Comparison of ENCODE assay signal across 24 cellular contexts in genomic region chr7:159056722-159057121, GRCh38.
"Had no signal": no experiment of that assay in that cellular context is flagged by ENCODE, and none has a peak within 500 bp of the region (broad histone marks: within the 10 kb centered on the region; RNA-seq: fewer than 3 reads in every experiment).

No MANE protein-coding gene starts in this region.

- H3K4me2 ChIP-seq: smooth muscle cell had no signal

- H3K4me3 Mint-ChIP-seq: activated CD4-positive, alpha-beta T cell treated with anti-CD3 and anti-CD28 coated beads, Interleukin-2, amount 10 ng/mL, durations not matched to agents 7 days and 5 days; activated CD8-positive, alpha-beta T cell treated with anti-CD3 and anti-CD28 coated beads, Interleukin-2, amount 10 ng/mL, durations not matched to agents 7 days and 5 days; activated T-cell treated with anti-CD3 and anti-CD28 coated beads, Interleukin-2, amount 50 U/mL, for 4 hours; central memory CD8-positive, alpha-beta T cell; neural crest cell; stimulated activated memory B cell treated with anti-CD40 and anti-IgM and Interleukin-4, amounts not matched to agents 10 μg/mL and 1 μg/mL and 100 μg/mL, for 72 hours had no signal

- H3K4me1 ChIP-seq: ascending aorta, psoas muscle, upper lobe of right lung had no signal

- H3K27me3 Mint-ChIP-seq: central memory CD8-positive, alpha-beta T cell; naive B cell; stimulated activated memory B cell treated with anti-CD40 and anti-IgM and Interleukin-4, amounts not matched to agents 10 μg/mL and 1 μg/mL and 100 μg/mL, for 72 hours had no signal

- FAIRE-seq: frontal cortex, keratinocyte had no signal

- H3K36me3 Mint-ChIP-seq: naive B cell; stimulated activated memory B cell treated with anti-CD40 and anti-IgM and Interleukin-4, amounts not matched to agents 10 μg/mL and 1 μg/mL and 100 μg/mL, for 72 hours had no signal

- H3K4me3 ChIP-seq: ascending aorta, coronary artery, psoas muscle, smooth muscle cell, thoracic aorta, upper lobe of right lung had no signal

- H3K9me3 Mint-ChIP-seq: central memory CD8-positive, alpha-beta T cell had no signal

- H3K36me3 ChIP-seq: thoracic aorta, upper lobe of right lung had no signal

- ATAC-seq: activated CD4-positive, CD25-positive, alpha-beta regulatory T cell treated with anti-CD3 and anti-CD28 coated beads, Interleukin-2, amount 50 U/mL, for 24 hours; activated CD8-positive, alpha-beta T cell treated with anti-CD3 and anti-CD28 coated beads, Interleukin-2, amount 10 ng/mL, durations not matched to agents 7 days and 5 days; activated T-cell treated with anti-CD3 and anti-CD28 coated beads, Interleukin-2, amount 50 U/mL, for 4 hours; psoas muscle; right cardiac atrium; stimulated activated memory B cell treated with anti-CD40 and anti-IgM and Interleukin-4, amounts not matched to agents 10 μg/mL and 1 μg/mL and 100 μg/mL, for 72 hours; upper lobe of right lung had no signal

- DNase-seq: activated CD4-positive, alpha-beta T cell treated with anti-CD3 and anti-CD28 coated beads, Interleukin-2, amount 10 ng/mL, durations not matched to agents 7 days and 5 days; activated CD8-positive, alpha-beta memory T cell treated with anti-CD3 and anti-CD28 coated beads, Interleukin-2, amount 50 U/mL, for 4 hours; activated CD8-positive, alpha-beta T cell treated with anti-CD3 and anti-CD28 coated beads, Interleukin-2, amount 10 ng/mL, durations not matched to agents 7 days and 5 days; activated effector memory CD4-positive, alpha-beta T cell treated with Interleukin-2 at 50 U/mL for 16 hours; activated naive CD4-positive, alpha-beta T cell treated with anti-CD3 and anti-CD28 coated beads, Interleukin-2, amount 50 U/mL, for 16 hours; activated T-cell treated with anti-CD3 and anti-CD28 coated beads, Interleukin-2, amount 50 U/mL, for 4 hours; hypothalamus; mammary epithelial cell; naive B cell; psoas muscle; right cardiac atrium; stimulated activated CD4-positive, alpha-beta T cell treated with anti-CD3 and anti-CD28 coated beads, Interleukin-4, amount 100 ng/mL, for 24 hours; T1000; upper lobe of right lung had no signal

- H3K27me3 ChIP-seq: ascending aorta had no signal

- H3K27ac Mint-ChIP-seq: activated CD4-positive, alpha-beta T cell treated with anti-CD3 and anti-CD28 coated beads, Interleukin-2, amount 10 ng/mL, durations not matched to agents 7 days and 5 days; activated CD8-positive, alpha-beta T cell treated with anti-CD3 and anti-CD28 coated beads, Interleukin-2, amount 10 ng/mL, durations not matched to agents 7 days and 5 days; naive B cell; stimulated activated memory B cell treated with anti-CD40 and anti-IgM and Interleukin-4, amounts not matched to agents 10 μg/mL and 1 μg/mL and 100 μg/mL, for 72 hours had no signal

- H3K4me1 Mint-ChIP-seq: central memory CD8-positive, alpha-beta T cell; naive B cell; neural crest cell; stimulated activated memory B cell treated with anti-CD40 and anti-IgM and Interleukin-4, amounts not matched to agents 10 μg/mL and 1 μg/mL and 100 μg/mL, for 72 hours had no signal

- H3K9me3 ChIP-seq: psoas muscle, thoracic aorta, upper lobe of right lung had no signal

- H3K27ac ChIP-seq: ascending aorta, coronary artery, psoas muscle, thoracic aorta, upper lobe of right lung had no signal
